In the genomic region with DNA sequence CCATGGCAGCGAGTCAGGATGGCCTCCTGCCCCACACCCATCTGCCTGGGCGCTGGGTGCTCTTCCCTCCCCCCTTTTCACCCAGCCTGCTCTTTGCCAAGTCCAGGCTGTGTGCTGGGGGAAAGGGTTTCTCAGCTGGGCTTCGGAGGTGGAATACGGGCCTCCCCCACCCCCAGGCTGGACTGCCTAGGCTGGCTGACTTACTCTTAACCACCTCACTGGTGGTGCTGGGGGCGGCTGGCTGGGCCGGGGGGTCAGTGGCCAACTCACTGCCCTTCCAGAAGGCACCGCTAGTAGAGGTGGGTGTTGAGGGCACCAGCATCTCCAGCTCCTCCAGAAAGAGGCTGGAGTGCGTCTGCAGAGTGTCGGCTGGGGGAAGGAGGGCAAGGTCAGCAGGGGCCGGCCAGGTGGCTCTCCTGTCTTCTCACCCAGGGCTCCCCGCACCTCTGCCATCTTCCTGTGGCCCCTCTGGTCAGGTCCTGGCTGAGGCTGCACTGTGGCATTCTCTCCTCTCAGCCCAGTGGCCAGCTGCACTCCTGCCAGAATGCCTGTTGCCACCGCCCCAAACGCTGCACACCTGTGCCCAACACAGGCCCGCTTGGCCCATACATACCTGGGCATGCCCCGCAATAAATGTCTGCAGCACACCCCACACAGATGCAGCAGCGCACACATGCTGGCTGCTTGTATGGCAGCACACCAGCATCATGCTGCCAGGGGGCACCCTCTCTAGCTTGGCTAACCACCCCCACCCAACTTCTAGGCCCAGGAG, we compare ENCODE assay signal across 19 cellular contexts.
"Had no signal": no experiment of that assay in that cellular context is flagged by ENCODE, and none has a peak within 500 bp of the region (broad histone marks: within the 10 kb centered on the region; RNA-seq: fewer than 3 reads in every experiment).

No MANE protein-coding gene starts in this region.

- H3K4me3 Mint-ChIP-seq: naive thymus-derived CD4-positive, alpha-beta T cell; neural crest cell; stimulated activated naive CD8-positive, alpha-beta T cell treated with anti-CD3 and anti-CD28 coated beads, Interleukin-15, Interleukin-2, amounts not matched to agents 100 ng/mL and 50 ng/mL, for 24 hours had no signal

- H3K27me3 Mint-ChIP-seq: naive thymus-derived CD4-positive, alpha-beta T cell; progenitor cell of endocrine pancreas; stimulated activated naive CD8-positive, alpha-beta T cell treated with anti-CD3 and anti-CD28 coated beads, Interleukin-15, Interleukin-2, amounts not matched to agents 100 ng/mL and 50 ng/mL, for 24 hours had no signal

- FAIRE-seq: pancreas had no signal

- H3K27ac Mint-ChIP-seq: progenitor cell of endocrine pancreas; stimulated activated naive CD8-positive, alpha-beta T cell treated with anti-CD3 and anti-CD28 coated beads, Interleukin-15, Interleukin-2, amounts not matched to agents 100 ng/mL and 50 ng/mL, for 24 hours had no signal

- DNase-seq: effector memory CD4-positive, alpha-beta T cell; glutamatergic neuron; islet precursor cell; mammary epithelial cell; naive thymus-derived CD4-positive, alpha-beta T cell; nucleus accumbens; stimulated activated CD4-positive, alpha-beta T cell treated with anti-CD3 and anti-CD28 coated beads, Interleukin-2, amount 100 ng/mL, for 48 hours; tibial artery; uterus had no signal

- ATAC-seq: gastroesophageal sphincter; left lobe of liver; naive thymus-derived CD4-positive, alpha-beta T cell; pancreas; right cardiac atrium had no signal

- H3K9me3 Mint-ChIP-seq: neural crest cell; stimulated activated naive CD8-positive, alpha-beta T cell treated with anti-CD3 and anti-CD28 coated beads, Interleukin-15, Interleukin-2, amounts not matched to agents 100 ng/mL and 50 ng/mL, for 24 hours had no signal

- H3K27ac ChIP-seq: epithelial cell of prostate, esophagus muscularis mucosa, gastroesophageal sphincter, pancreas, tibial artery, upper lobe of left lung, uterus had no signal
